1 cellular context compared by ENCODE assay signal in the genomic region with DNA sequence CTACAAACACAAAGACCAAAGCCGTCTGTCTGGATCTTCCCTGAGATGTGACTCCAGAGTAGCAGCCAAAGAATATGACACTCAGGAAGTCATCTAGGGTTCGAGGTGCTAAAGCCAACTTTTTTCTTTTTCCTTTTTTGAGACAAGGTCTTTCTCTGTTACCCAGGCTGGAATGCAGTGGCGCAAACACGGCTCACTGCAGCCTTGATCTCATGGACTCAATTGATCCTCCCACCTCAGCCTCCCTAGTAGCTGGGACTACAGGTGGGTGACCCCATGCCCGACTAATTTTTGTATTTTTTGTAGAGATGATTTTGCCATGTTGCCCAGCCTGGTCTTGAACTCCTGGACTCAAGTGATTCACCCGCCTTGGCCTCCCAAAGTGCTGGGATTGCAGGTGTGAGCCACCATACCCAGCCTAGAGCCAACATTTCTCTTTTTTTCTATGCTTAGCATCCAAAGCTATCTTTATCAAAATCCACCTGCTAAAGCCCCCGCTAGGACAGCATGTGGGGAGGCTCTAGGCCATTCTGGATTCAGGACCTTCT.
TF ChIP-seq lines count a peak whose summit lies in the region.

No MANE protein-coding gene starts in this region.

TF ChIP-seq in H1, 55 proteins besides CTCF, POLR2A, EP300 and RAD21:
- TF ChIP-seq CREB1 (IDR thresholded peaks at IDR 0.05) (no peak), CHD2 (IDR thresholded peaks at IDR 0.05; ENCODE audit: low read length) (no peak), EGR1 (IDR thresholded peaks at IDR 0.05; ENCODE audit: borderline replicate concordance, low read depth, low read length) (no peak), CBX8 (IDR thresholded peaks at IDR 0.05; ENCODE audit: borderline replicate concordance, low read depth, low read length) (no peak), ASH2L (IDR thresholded peaks at IDR 0.05; ENCODE audit: low read length) (no peak), PHF8 (conservative IDR thresholded peaks at IDR 0.05; ENCODE audit: low read depth, low read length) (no peak), BRCA1 (IDR thresholded peaks at IDR 0.05; ENCODE audit: low read depth, low read length) (no peak), SP4 (IDR thresholded peaks at IDR 0.05; ENCODE audit: low read length) (no peak), SIX5 (IDR thresholded peaks at IDR 0.05; ENCODE audit: low read depth, low read length) (no peak)
